Comparison of ENCODE assay signal across 1 cellular context in genomic region chr10:103658049-103658577, GRCh38.
TF ChIP-seq lines count a peak whose summit lies in the region.

No MANE protein-coding gene starts in this region.

TF ChIP-seq in HepG2, 621 proteins besides CTCF, POLR2A, EP300 and RAD21 (continued from another document and continues in another):
- no peak for TF ChIP-seq ZNF335 (CRISPR knock-in tag; IDR thresholded peaks at IDR 0.05)
- TF ChIP-seq, protein P1, sequence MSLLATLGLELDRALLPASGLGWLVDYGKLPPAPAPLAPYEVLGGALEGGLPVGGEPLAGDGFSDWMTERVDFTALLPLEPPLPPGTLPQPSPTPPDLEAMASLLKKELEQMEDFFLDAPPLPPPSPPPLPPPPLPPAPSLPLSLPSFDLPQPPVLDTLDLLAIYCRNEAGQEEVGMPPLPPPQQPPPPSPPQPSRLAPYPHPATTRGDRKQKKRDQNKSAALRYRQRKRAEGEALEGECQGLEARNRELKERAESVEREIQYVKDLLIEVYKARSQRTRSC (CRISPR knock-in tag; IDR thresholded peaks at IDR 0.05; ENCODE audit: low read depth), result no peak
- no peak for TF ChIP-seq HINFP (CRISPR knock-in tag; IDR thresholded peaks at IDR 0.05; ENCODE audit: low read depth)
- no peak for TF ChIP-seq ZNF816 (CRISPR knock-in tag; IDR thresholded peaks at IDR 0.05; ENCODE audit: borderline replicate concordance)
- TF ChIP-seq KLF15 (CRISPR knock-in tag; IDR thresholded peaks at IDR 0.05; ENCODE audit: borderline replicate concordance), result no peak
- peak; percentile 72; the same call in 1 of the 2 replicates for TF ChIP-seq NFKBIZ (CRISPR knock-in tag; IDR thresholded peaks at IDR 0.05)
- no peak for TF ChIP-seq ZFP62 (CRISPR knock-in tag; IDR thresholded peaks at IDR 0.05)
- TF ChIP-seq RCOR2 (CRISPR knock-in tag; IDR thresholded peaks at IDR 0.05), result 0 out of 2 replicates have a peak, but pooled peaks have one; percentile 59
- TF ChIP-seq THAP8 (CRISPR knock-in tag; IDR thresholded peaks at IDR 0.05; ENCODE audit: borderline replicate concordance), result no peak
- no peak for TF ChIP-seq MTF2 (CRISPR knock-in tag; IDR thresholded peaks at IDR 0.05; ENCODE audit: borderline replicate concordance)
- no peak for TF ChIP-seq SMC3 (IDR thresholded peaks at IDR 0.05; ENCODE audit: low read length)
- 0 out of 2 replicates have a peak, but pooled peaks have one; percentile 26 for TF ChIP-seq BORCS8-MEF2B (CRISPR knock-in tag; IDR thresholded peaks at IDR 0.05)
- TF ChIP-seq, protein P2, sequence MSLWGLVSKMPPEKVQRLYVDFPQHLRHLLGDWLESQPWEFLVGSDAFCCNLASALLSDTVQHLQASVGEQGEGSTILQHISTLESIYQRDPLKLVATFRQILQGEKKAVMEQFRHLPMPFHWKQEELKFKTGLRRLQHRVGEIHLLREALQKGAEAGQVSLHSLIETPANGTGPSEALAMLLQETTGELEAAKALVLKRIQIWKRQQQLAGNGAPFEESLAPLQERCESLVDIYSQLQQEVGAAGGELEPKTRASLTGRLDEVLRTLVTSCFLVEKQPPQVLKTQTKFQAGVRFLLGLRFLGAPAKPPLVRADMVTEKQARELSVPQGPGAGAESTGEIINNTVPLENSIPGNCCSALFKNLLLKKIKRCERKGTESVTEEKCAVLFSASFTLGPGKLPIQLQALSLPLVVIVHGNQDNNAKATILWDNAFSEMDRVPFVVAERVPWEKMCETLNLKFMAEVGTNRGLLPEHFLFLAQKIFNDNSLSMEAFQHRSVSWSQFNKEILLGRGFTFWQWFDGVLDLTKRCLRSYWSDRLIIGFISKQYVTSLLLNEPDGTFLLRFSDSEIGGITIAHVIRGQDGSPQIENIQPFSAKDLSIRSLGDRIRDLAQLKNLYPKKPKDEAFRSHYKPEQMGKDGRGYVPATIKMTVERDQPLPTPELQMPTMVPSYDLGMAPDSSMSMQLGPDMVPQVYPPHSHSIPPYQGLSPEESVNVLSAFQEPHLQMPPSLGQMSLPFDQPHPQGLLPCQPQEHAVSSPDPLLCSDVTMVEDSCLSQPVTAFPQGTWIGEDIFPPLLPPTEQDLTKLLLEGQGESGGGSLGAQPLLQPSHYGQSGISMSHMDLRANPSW (CRISPR knock-in tag; IDR thresholded peaks at IDR 0.05; ENCODE audit: borderline replicate concordance), result no peak
- no peak for TF ChIP-seq BHLHE40 (IDR thresholded peaks at IDR 0.05; ENCODE audit: low read length)
- peak; percentile 92 for TF ChIP-seq GATAD2A (CRISPR knock-in tag; IDR thresholded peaks at IDR 0.05)
- TF ChIP-seq ZFP82 (CRISPR knock-in tag; IDR thresholded peaks at IDR 0.05; ENCODE audit: borderline replicate concordance), result no peak
- no peak for TF ChIP-seq MZF1 (CRISPR knock-in tag; IDR thresholded peaks at IDR 0.05; ENCODE audit: borderline replicate concordance)
- TF ChIP-seq ZBTB39 (CRISPR knock-in tag; IDR thresholded peaks at IDR 0.05), result no peak
- no peak for TF ChIP-seq HMG20B (CRISPR knock-in tag; conservative IDR thresholded peaks at IDR 0.05)
- no peak for TF ChIP-seq ZMAT3 (CRISPR knock-in tag; conservative IDR thresholded peaks at IDR 0.05)
- no peak for TF ChIP-seq ZNF790 (CRISPR knock-in tag; IDR thresholded peaks at IDR 0.05; ENCODE audit: borderline replicate concordance)
- no peak for TF ChIP-seq ZNF143 (CRISPR knock-in tag; IDR thresholded peaks at IDR 0.05)
- no peak for TF ChIP-seq NR3C1 (CRISPR knock-in tag; IDR thresholded peaks at IDR 0.05)
- TF ChIP-seq NONO (IDR thresholded peaks at IDR 0.05), result no peak
- TF ChIP-seq NONO (CRISPR knock-in tag; conservative IDR thresholded peaks at IDR 0.05), result peak; percentile 61; the same call in 1 of the 2 replicates
- TF ChIP-seq ZIK1 (CRISPR knock-in tag; IDR thresholded peaks at IDR 0.05; ENCODE audit: borderline replicate concordance, low read depth), result no peak
- no peak for TF ChIP-seq RORA (CRISPR knock-in tag; IDR thresholded peaks at IDR 0.05)
- no peak; the same call in 1 of the 2 replicates for TF ChIP-seq ZBTB20 (CRISPR knock-in tag; IDR thresholded peaks at IDR 0.05; ENCODE audit: borderline replicate concordance, low read depth)
- no peak for TF ChIP-seq CERS6 (CRISPR knock-in tag; IDR thresholded peaks at IDR 0.05)
- TF ChIP-seq ZNF7 (CRISPR knock-in tag; IDR thresholded peaks at IDR 0.05), result no peak
- no peak for TF ChIP-seq RELA (CRISPR knock-in tag; IDR thresholded peaks at IDR 0.05)
- TF ChIP-seq UBTF (CRISPR knock-in tag; IDR thresholded peaks at IDR 0.05), result peak; percentile 43; the same call in 1 of the 2 replicates
- TF ChIP-seq DMTF1 (CRISPR knock-in tag; IDR thresholded peaks at IDR 0.05), result no peak
- TF ChIP-seq MAZ (IDR thresholded peaks at IDR 0.05; ENCODE audit: borderline replicate concordance, low read depth, low read length), result 0 out of 2 replicates have a peak, but pooled peaks have one; percentile 30
- no peak for TF ChIP-seq MAZ (CRISPR knock-in tag; IDR thresholded peaks at IDR 0.05; ENCODE audit: low read depth)
- TF ChIP-seq ELF1 (CRISPR knock-in tag; IDR thresholded peaks at IDR 0.05), result no peak
- no peak for TF ChIP-seq DMAP1 (CRISPR knock-in tag; IDR thresholded peaks at IDR 0.05)
- no peak for TF ChIP-seq NFE2L2 (IDR thresholded peaks at IDR 0.05; ENCODE audit: low read length)
- TF ChIP-seq, protein P3, sequence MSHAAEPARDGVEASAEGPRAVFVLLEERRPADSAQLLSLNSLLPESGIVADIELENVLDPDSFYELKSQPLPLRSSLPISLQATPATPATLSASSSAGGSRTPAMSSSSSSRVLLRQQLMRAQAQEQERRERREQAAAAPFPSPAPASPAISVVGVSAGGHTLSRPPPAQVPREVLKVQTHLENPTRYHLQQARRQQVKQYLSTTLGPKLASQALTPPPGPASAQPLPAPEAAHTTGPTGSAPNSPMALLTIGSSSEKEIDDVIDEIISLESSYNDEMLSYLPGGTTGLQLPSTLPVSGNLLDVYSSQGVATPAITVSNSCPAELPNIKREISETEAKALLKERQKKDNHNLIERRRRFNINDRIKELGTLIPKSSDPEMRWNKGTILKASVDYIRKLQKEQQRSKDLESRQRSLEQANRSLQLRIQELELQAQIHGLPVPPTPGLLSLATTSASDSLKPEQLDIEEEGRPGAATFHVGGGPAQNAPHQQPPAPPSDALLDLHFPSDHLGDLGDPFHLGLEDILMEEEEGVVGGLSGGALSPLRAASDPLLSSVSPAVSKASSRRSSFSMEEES (CRISPR knock-in tag; IDR thresholded peaks at IDR 0.05), result 0 out of 2 replicates have a peak, but pooled peaks have one; percentile 12
- TF ChIP-seq ZSCAN21 (CRISPR knock-in tag; IDR thresholded peaks at IDR 0.05; ENCODE audit: borderline replicate concordance), result no peak
- TF ChIP-seq KDM5B (CRISPR knock-in tag; IDR thresholded peaks at IDR 0.05; ENCODE audit: borderline replicate concordance), result no peak
- no peak for TF ChIP-seq JARID2 (CRISPR knock-in tag; IDR thresholded peaks at IDR 0.05; ENCODE audit: insufficient replicate concordance)
- TF ChIP-seq, protein P4, sequence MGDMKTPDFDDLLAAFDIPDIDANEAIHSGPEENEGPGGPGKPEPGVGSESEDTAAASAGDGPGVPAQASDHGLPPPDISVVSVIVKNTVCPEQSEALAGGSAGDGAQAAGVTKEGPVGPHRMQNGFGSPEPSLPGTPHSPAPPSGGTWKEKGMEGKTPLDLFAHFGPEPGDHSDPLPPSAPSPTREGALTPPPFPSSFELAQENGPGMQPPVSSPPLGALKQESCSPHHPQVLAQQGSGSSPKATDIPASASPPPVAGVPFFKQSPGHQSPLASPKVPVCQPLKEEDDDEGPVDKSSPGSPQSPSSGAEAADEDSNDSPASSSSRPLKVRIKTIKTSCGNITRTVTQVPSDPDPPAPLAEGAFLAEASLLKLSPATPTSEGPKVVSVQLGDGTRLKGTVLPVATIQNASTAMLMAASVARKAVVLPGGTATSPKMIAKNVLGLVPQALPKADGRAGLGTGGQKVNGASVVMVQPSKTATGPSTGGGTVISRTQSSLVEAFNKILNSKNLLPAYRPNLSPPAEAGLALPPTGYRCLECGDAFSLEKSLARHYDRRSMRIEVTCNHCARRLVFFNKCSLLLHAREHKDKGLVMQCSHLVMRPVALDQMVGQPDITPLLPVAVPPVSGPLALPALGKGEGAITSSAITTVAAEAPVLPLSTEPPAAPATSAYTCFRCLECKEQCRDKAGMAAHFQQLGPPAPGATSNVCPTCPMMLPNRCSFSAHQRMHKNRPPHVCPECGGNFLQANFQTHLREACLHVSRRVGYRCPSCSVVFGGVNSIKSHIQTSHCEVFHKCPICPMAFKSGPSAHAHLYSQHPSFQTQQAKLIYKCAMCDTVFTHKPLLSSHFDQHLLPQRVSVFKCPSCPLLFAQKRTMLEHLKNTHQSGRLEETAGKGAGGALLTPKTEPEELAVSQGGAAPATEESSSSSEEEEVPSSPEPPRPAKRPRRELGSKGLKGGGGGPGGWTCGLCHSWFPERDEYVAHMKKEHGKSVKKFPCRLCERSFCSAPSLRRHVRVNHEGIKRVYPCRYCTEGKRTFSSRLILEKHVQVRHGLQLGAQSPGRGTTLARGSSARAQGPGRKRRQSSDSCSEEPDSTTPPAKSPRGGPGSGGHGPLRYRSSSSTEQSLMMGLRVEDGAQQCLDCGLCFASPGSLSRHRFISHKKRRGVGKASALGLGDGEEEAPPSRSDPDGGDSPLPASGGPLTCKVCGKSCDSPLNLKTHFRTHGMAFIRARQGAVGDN (CRISPR knock-in tag; IDR thresholded peaks at IDR 0.05), result peak; percentile 70
- no peak for TF ChIP-seq ZNF205 (CRISPR knock-in tag; IDR thresholded peaks at IDR 0.05)
- TF ChIP-seq RFXAP (CRISPR knock-in tag; IDR thresholded peaks at IDR 0.05; ENCODE audit: borderline replicate concordance), result peak; percentile 28; the same call in 1 of the 2 replicates
- no peak for TF ChIP-seq ZNF550 (CRISPR knock-in tag; IDR thresholded peaks at IDR 0.05; ENCODE audit: borderline replicate concordance)
- no peak for TF ChIP-seq ZNF282 (IDR thresholded peaks at IDR 0.05; ENCODE audit: partially characterized antibody)
